Comparison of ENCODE assay signal across 21 cellular contexts in genomic region chr11:133937015-133937414, GRCh38. TPM values are rescaled to one million over a fixed set of nuclear protein-coding genes. Genes with fewer than 3 reads are reported as not detected.
"Had no signal": no experiment of that assay in that cellular context is flagged by ENCODE, and none has a peak within 500 bp of the region (broad histone marks: within the 10 kb centered on the region; RNA-seq: fewer than 3 reads in every experiment).

No MANE protein-coding gene starts in this region.

- H3K27me3 Mint-ChIP-seq: naive B cell; stimulated activated naive CD8-positive, alpha-beta T cell treated with anti-CD3 and anti-CD28 coated beads, Interleukin-15, Interleukin-2, amounts not matched to agents 100 ng/mL and 50 ng/mL, for 24 hours had no signal

- H3K27ac Mint-ChIP-seq: activated naive CD4-positive, alpha-beta T cell treated with anti-CD3 and anti-CD28 coated beads for 36 hours; activated T-helper 2 cell treated with anti-CD3 and anti-CD28 coated beads, Interferon-gamma antibody, Interleukin-2, Interleukin-4, amounts not matched to agents 10 μg/mL and 5 μg/mL and 100 μg/mL, durations not matched to agents 14 hours and 24 hours and 36 hours; naive B cell; stimulated activated naive CD8-positive, alpha-beta T cell treated with anti-CD3 and anti-CD28 coated beads, Interleukin-15, Interleukin-2, amounts not matched to agents 100 ng/mL and 50 ng/mL, for 24 hours had no signal

- H3K36me3 Mint-ChIP-seq: naive B cell had no signal

- H3K4me3 ChIP-seq: cardiac muscle cell, lower lobe of right lung, psoas muscle, tibial artery had no signal

- H3K36me3 ChIP-seq: cardiac muscle cell, lower lobe of right lung had no signal

- DNase-seq: activated CD4-positive, alpha-beta T cell treated with anti-CD3 and anti-CD28 coated beads, Interleukin-2, amount 50 U/mL, for 48 hours; activated CD8-positive, alpha-beta memory T cell treated with anti-CD3 and anti-CD28 coated beads, Interleukin-2, amount 50 U/mL, for 48 hours; activated naive CD4-positive, alpha-beta T cell treated with anti-CD3 and anti-CD28 coated beads for 36 hours; activated T-cell treated with anti-CD3 and anti-CD28 coated beads, Interleukin-2, amount 50 U/mL, for 4 hours; amygdala; effector CD4-positive, alpha-beta T cell; erythroblast; foreskin fibroblast; lower lobe of right lung; mesendoderm; naive B cell; psoas muscle; stimulated activated CD4-positive, alpha-beta T cell treated with anti-CD3 and anti-CD28 coated beads, Interleukin-4, amount 100 ng/mL, for 24 hours; T-helper 9 cell; tibial artery had no signal

- H3K27ac ChIP-seq: cardiac muscle cell, lower lobe of right lung, psoas muscle, tibial artery had no signal

- H3K4me3 Mint-ChIP-seq: activated naive CD4-positive, alpha-beta T cell treated with anti-CD3 and anti-CD28 coated beads for 36 hours; activated T-cell treated with anti-CD3 and anti-CD28 coated beads, Interleukin-2, amount 50 U/mL, for 4 hours; naive B cell; stimulated activated naive CD8-positive, alpha-beta T cell treated with anti-CD3 and anti-CD28 coated beads, Interleukin-15, Interleukin-2, amounts not matched to agents 100 ng/mL and 50 ng/mL, for 24 hours had no signal

- H3K27me3 ChIP-seq: cardiac muscle cell, tibial artery had no signal

- H3K4me1 Mint-ChIP-seq: naive B cell had no signal

- ATAC-seq: activated T-cell treated with anti-CD3 and anti-CD28 coated beads, Interleukin-2, amount 50 U/mL, for 4 hours; left lobe of liver; lower lobe of right lung; psoas muscle had no signal

- H3K9me3 Mint-ChIP-seq: activated naive CD4-positive, alpha-beta T cell treated with anti-CD3 and anti-CD28 coated beads for 36 hours; activated T-cell treated with anti-CD3 and anti-CD28 coated beads, Interleukin-2, amount 50 U/mL, for 4 hours; activated T-helper 2 cell treated with anti-CD3 and anti-CD28 coated beads, Interferon-gamma antibody, Interleukin-2, Interleukin-4, amounts not matched to agents 10 μg/mL and 5 μg/mL and 100 μg/mL, durations not matched to agents 14 hours and 24 hours and 36 hours; stimulated activated naive CD8-positive, alpha-beta T cell treated with anti-CD3 and anti-CD28 coated beads, Interleukin-15, Interleukin-2, amounts not matched to agents 100 ng/mL and 50 ng/mL, for 24 hours had no signal

- H3K4me1 ChIP-seq: lower lobe of right lung, psoas muscle, tibial artery had no signal

- H3K9me3 ChIP-seq: lower lobe of right lung, psoas muscle, tibial artery had no signal

RNA-seq across cellular contexts. Expression of gene IGSF9B, which starts 19.8 kb away (rescaled TPM):
- total RNA-seq: glomerular endothelial cell had no signal
- polyA plus RNA-seq: fibroblast of lung had no signal
